ENCODE assay signal across 1 cellular context in genomic region chrX:26952213-26952612, GRCh38.
TF ChIP-seq lines count a peak whose summit lies in the region.

No MANE protein-coding gene starts in this region.

TF ChIP-seq in HCT116, 20 proteins besides CTCF, POLR2A, EP300 and RAD21 (continued from another document):
- TF ChIP-seq, protein P1, sequence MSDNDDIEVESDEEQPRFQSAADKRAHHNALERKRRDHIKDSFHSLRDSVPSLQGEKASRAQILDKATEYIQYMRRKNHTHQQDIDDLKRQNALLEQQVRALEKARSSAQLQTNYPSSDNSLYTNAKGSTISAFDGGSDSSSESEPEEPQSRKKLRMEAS (IDR thresholded peaks at IDR 0.05), result no peak
- TF ChIP-seq SIN3A (IDR thresholded peaks at IDR 0.05; ENCODE audit: low read depth) (no peak), CEBPB (IDR thresholded peaks at IDR 0.05; ENCODE audit: low read depth) (no peak), JUND (IDR thresholded peaks at IDR 0.05) (no peak), TCF7L2 (IDR thresholded peaks at IDR 0.05; ENCODE audit: borderline replicate concordance, extremely low read depth, insufficient read depth, insufficient read length) (no peak), FOSL1 (IDR thresholded peaks at IDR 0.05; ENCODE audit: low read depth) (no peak)
